Comparison of ENCODE assay signal across 8 cellular contexts in the genomic region with DNA sequence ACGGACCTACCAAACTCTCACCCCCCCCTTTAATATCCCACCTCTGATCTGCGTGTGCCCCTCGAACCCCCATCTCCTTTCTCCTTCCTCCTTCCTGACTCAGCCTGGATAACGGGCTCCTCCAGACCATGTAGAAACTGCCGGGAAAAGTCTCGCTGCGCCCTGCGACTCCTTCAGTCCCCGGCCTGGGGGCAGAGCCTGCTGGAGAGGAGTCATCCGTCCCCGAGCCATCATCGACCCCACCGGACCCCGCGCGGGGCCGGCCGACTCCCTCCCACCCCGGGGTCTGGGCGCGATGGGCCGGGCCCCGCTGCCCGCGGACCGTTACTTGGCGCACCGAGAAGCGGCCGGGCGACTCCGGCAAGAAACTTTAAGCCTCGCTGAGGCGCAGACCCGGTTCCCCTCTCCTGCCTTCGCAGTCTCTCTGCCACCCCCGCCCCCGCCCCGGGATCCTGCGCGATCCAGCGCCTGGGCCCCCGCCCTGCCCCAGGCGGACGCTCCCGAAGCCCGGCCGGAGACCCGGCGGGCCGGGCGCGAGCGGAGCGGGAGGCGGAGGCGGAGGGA. TPM values are rescaled to one million over a fixed set of nuclear protein-coding genes. Genes with fewer than 3 reads are reported as not detected.
DNase-seq lines count a peak whose midpoint lies in the region; ATAC-seq and TF ChIP-seq lines count a peak whose summit lies in the region.

No MANE protein-coding gene starts in this region.

- H3K4me1 ChIP-seq in prostate gland (replicated peaks), result no peaks in the 10 kb centered on the region

- intact Hi-C loops in activated CD4-positive, alpha-beta T cell treated with anti-CD3 and anti-CD28 coated beads, Interleukin-2, amount 10 ng/mL, durations not matched to agents 24 days and 14 days (cut with micrococcal nuclease), result loop anchor here (1.0 to 10.0 kb wide), 5 partner anchors 102 to 1382 kb away; no protein-coding TSS in a partner anchor
- intact Hi-C loops in activated CD4-positive, alpha-beta memory T cell treated with anti-CD3 and anti-CD28 coated beads for 36 hours (cut with micrococcal nuclease), result loop anchor here (2.0 to 10.0 kb wide), 6 partner anchors 192 to 1392 kb away; a partner anchor contains a TSS
- intact Hi-C loops in prostate gland (cut with DNase I), result loop anchor here (5.0 kb wide), 2 partner anchors 579 to 1236 kb away; no protein-coding TSS in a partner anchor

- H3K9me3 ChIP-seq in prostate gland, result no peaks in the 10 kb centered on the region

- H3K4me1 Mint-ChIP-seq in activated CD4-positive, alpha-beta T cell treated with anti-CD3 and anti-CD28 coated beads, Interleukin-2, amount 10 ng/mL, durations not matched to agents 24 days and 14 days, result peaks cover 17% of the 10 kb centered on the region
- H3K4me1 Mint-ChIP-seq in activated CD4-positive, alpha-beta memory T cell treated with anti-CD3 and anti-CD28 coated beads for 36 hours (ENCODE audit: low read depth), result peaks cover 21% of the 10 kb centered on the region

- POLR2A ChIA-PET in activated CD4-positive, alpha-beta memory T cell treated with anti-CD3 and anti-CD28 coated beads for 36 hours (lab: Charles Lee), result interaction anchor here (1.3 kb wide), 1 partner anchor 24 kb away, joined by 3 read pairs; no protein-coding TSS in a partner anchor

- H3K36me3 ChIP-seq in prostate gland, result no peaks in the 10 kb centered on the region

- no peak for TF ChIP-seq CTCF in prostate gland (IDR thresholded peaks at IDR 0.05)

- H3K4me3 ChIP-seq in prostate gland, result peak overlapping the region; percentile 44 to 51

- TF ChIP-seq POLR2A in prostate gland (IDR thresholded peaks at IDR 0.05), result no peak

- CTCF ChIA-PET in activated CD4-positive, alpha-beta memory T cell treated with anti-CD3 and anti-CD28 coated beads for 36 hours (lab: Charles Lee), result no interaction called here

- peak overlapping the region; percentile 89 for H3K27ac Mint-ChIP-seq in activated CD4-positive, alpha-beta T cell treated with anti-CD3 and anti-CD28 coated beads, Interleukin-2, amount 10 ng/mL, durations not matched to agents 24 days and 14 days
- peak overlapping the region; percentile 69 for H3K27ac Mint-ChIP-seq in activated CD4-positive, alpha-beta memory T cell treated with anti-CD3 and anti-CD28 coated beads for 36 hours

- peak overlapping the region; percentile 80 for H3K4me3 Mint-ChIP-seq in activated CD4-positive, alpha-beta T cell treated with anti-CD3 and anti-CD28 coated beads, Interleukin-2, amount 10 ng/mL, durations not matched to agents 24 days and 14 days
- peak overlapping the region; percentile 67 for H3K4me3 Mint-ChIP-seq in activated CD4-positive, alpha-beta memory T cell treated with anti-CD3 and anti-CD28 coated beads for 36 hours

- H3K27ac ChIP-seq in prostate gland, result peak overlapping the region; percentile 84

- peaks cover 11% of the 10 kb centered on the region for H3K27me3 ChIP-seq in prostate gland (replicated peaks; ENCODE audit: insufficient read depth)

- H3K36me3 Mint-ChIP-seq in activated CD4-positive, alpha-beta T cell treated with anti-CD3 and anti-CD28 coated beads, Interleukin-2, amount 10 ng/mL, durations not matched to agents 24 days and 14 days (ENCODE audit: low read depth), result peaks cover 4% of the 10 kb centered on the region
- peaks cover 5% of the 10 kb centered on the region for H3K36me3 Mint-ChIP-seq in activated CD4-positive, alpha-beta memory T cell treated with anti-CD3 and anti-CD28 coated beads for 36 hours

- ATAC-seq in HG03064 (IDR thresholded peaks at IDR 0.05; ENCODE audit: low read depth, unreplicated experiment), result peak; percentile 6

- DNase-seq in activated CD4-positive, alpha-beta T cell treated with anti-CD3 and anti-CD28 coated beads, Interleukin-2, amount 10 ng/mL, durations not matched to agents 24 days and 14 days, result peak; percentile 67
- no peak for DNase-seq in activated CD4-positive, alpha-beta T cell treated with anti-CD3 and anti-CD28 coated beads, Interleukin-2, amount 50 U/mL, for 4 hours
- DNase-seq in activated CD4-positive, alpha-beta memory T cell treated with anti-CD3 and anti-CD28 coated beads for 36 hours, result peak; percentile 40
- DNase-seq in glomerular visceral epithelial cell (ENCODE audit: extremely low spot score) (peak; percentile 48), prostate gland (ENCODE audit: low spot score) (no peak), GM19238 (ENCODE audit: insufficient read length, low spot score) (no peak), COLO829 (ENCODE audit: low spot score) (no peak)

- WGBS in prostate gland, result under 1% methylated on average over 51 of the region's 57 CpGs

- H3K9me3 Mint-ChIP-seq in activated CD4-positive, alpha-beta T cell treated with anti-CD3 and anti-CD28 coated beads, Interleukin-2, amount 10 ng/mL, durations not matched to agents 24 days and 14 days, result no peaks in the 10 kb centered on the region
- no peaks in the 10 kb centered on the region for H3K9me3 Mint-ChIP-seq in activated CD4-positive, alpha-beta memory T cell treated with anti-CD3 and anti-CD28 coated beads for 36 hours

- peaks cover 50% of the 10 kb centered on the region for H3K27me3 Mint-ChIP-seq in activated CD4-positive, alpha-beta T cell treated with anti-CD3 and anti-CD28 coated beads, Interleukin-2, amount 10 ng/mL, durations not matched to agents 24 days and 14 days
- H3K27me3 Mint-ChIP-seq in activated CD4-positive, alpha-beta memory T cell treated with anti-CD3 and anti-CD28 coated beads for 36 hours, result peaks cover 48% of the 10 kb centered on the region

RNA-seq across cellular contexts. Expression of a gene that starts 3.4 kb away (rescaled TPM):
- total RNA-seq in activated CD4-positive, alpha-beta T cell treated with anti-CD3 and anti-CD28 coated beads, Interleukin-2, amount 10 ng/mL, durations not matched to agents 24 days and 14 days, result 15.2 and 15.8 TPM in 2 replicates
- 10 to 100 TPM; 16.8 to 17.1 TPM for total RNA-seq in activated CD4-positive, alpha-beta memory T cell treated with anti-CD3 and anti-CD28 coated beads for 36 hours
- total RNA-seq in prostate gland, result 10 to 100 TPM; 13.1 to 80.4 TPM

Comparison
In these comparisons a context has a peak if more than half of its experiments do, and no peak if none do; other contexts are left out.
1. DNase-seq: peak in activated CD4-positive, alpha-beta T cell treated with anti-CD3 and anti-CD28 coated beads, Interleukin-2, amount 10 ng/mL, durations not matched to agents 24 days and 14 days (single experiment), activated CD4-positive, alpha-beta memory T cell treated with anti-CD3 and anti-CD28 coated beads for 36 hours (single experiment) and glomerular visceral epithelial cell (single experiment); none in activated CD4-positive, alpha-beta T cell treated with anti-CD3 and anti-CD28 coated beads, Interleukin-2, amount 50 U/mL, for 4 hours (0 of 2), prostate gland (single experiment), GM19238 (single experiment) and COLO829 (single experiment).